Comparison of ENCODE assay signal across 37 cellular contexts in genomic region chr11:124988063-124988462, GRCh38. TPM values are rescaled to one million over a fixed set of nuclear protein-coding genes. Genes with fewer than 3 reads are reported as not detected.
A peak's percentile ranks its signal among the peaks of the same experiment; 100 is the strongest.
DNase-seq lines count a peak whose midpoint lies in the region; ATAC-seq, FAIRE-seq and TF ChIP-seq lines count a peak whose summit lies in the region.
"Had no signal": no experiment of that assay in that cellular context is flagged by ENCODE, and none has a peak within 500 bp of the region (broad histone marks: within the 10 kb centered on the region; RNA-seq: fewer than 3 reads in every experiment).

No MANE protein-coding gene starts in this region.

- no peaks in the 10 kb centered on the region for H3F3A ChIP-seq in PC-3 (ENCODE audit: low read length, unreplicated experiment)

- H3K9ac ChIP-seq in PC-3 (ENCODE audit: low read length) = no peak overlapping the region
- H3K9ac ChIP-seq: BLaER1; BLaER1 treated with 17β-estradiol and CSF1 and Interleukin-3, amounts not matched to agents 10 nM and 100 nM had no signal

- H3K27me3 ChIP-seq in PC-3 (ENCODE audit: low read length) = no peaks in the 10 kb centered on the region
- H3K27me3 ChIP-seq: BE2C; BLaER1; BLaER1 treated with 17β-estradiol and CSF1 and Interleukin-3, amounts not matched to agents 10 nM and 100 nM had no signal

- intact Hi-C loops in PC-3 (cut with micrococcal nuclease) = loop anchor here (5.0 kb wide), 1 partner anchor 34 kb away; no protein-coding TSS in a partner anchor

- TF ChIP-seq CTCF in LNCaP clone FGC (IDR thresholded peaks at IDR 0.05; ENCODE audit: control insufficient read depth, extremely low read depth, insufficient read depth) = no peak
- no peak for TF ChIP-seq CTCF in PC-3 (conservative IDR thresholded peaks at IDR 0.05; ENCODE audit: low read depth, low read length)
- TF ChIP-seq CTCF in VCaP (conservative IDR thresholded peaks at IDR 0.05) = no peak

- peaks cover 27% of the 10 kb centered on the region for H3K36me3 ChIP-seq in PC-3 (ENCODE audit: low read depth, low read length)
- H3K36me3 ChIP-seq: BE2C had no signal

- no peaks in the 10 kb centered on the region for H4K20me1 ChIP-seq in PC-3 (ENCODE audit: low read length)
- H4K20me1 ChIP-seq: BLaER1; BLaER1 treated with 17β-estradiol and CSF1 and Interleukin-3, amounts not matched to agents 10 nM and 100 nM had no signal

- CTCF ChIA-PET in PC-3 (lab: Charles Lee) = interaction anchor here (0.6 to 0.8 kb wide), 2 partner anchors 117 to 638 kb away, joined by 3 to 4 read pairs; no protein-coding TSS in a partner anchor

- FAIRE-seq in RCC 7860 (lab: Jason Lieb, UNC) = no peak
- FAIRE-seq: A204.1, A549, D721Med had no signal

- H3K9me3 ChIP-seq in PC-3 (ENCODE audit: low read length) = no peaks in the 10 kb centered on the region
- H3K9me3 ChIP-seq: A549, BE2C, Caco-2 had no signal

- no peak overlapping the region for H2AFZ ChIP-seq in PC-3 (ENCODE audit: low read length)

- no peaks in the 10 kb centered on the region for H3K4me1 ChIP-seq in PC-3 (ENCODE audit: insufficient read depth, low read length)
- H3K4me1 ChIP-seq: A549; BE2C; BLaER1; BLaER1 treated with 17β-estradiol and CSF1 and Interleukin-3, amounts not matched to agents 10 nM and 100 nM; Caco-2 had no signal

- peak; percentile 76 for ATAC-seq in PC-3
- ATAC-seq: A549; CD8-positive, alpha-beta T cell had no signal

- POLR2A ChIA-PET in PC-3 (lab: Charles Lee; ENCODE audit: unreplicated experiment) = no interaction called here

- H3K4me3 ChIP-seq in LNCaP clone FGC (ENCODE audit: low read depth, low read length) (0 out of 2 replicates have a peak overlapping the region, but pooled peaks have one; percentile 9), PC-3 (ENCODE audit: low read length) (no peak overlapping the region)
- H3K4me3 ChIP-seq: A549; BLaER1; BLaER1 treated with 17β-estradiol and CSF1 and Interleukin-3, amounts not matched to agents 10 nM and 100 nM had no signal

- no TSS peak for BruUV-seq in PC-3 (replicated peaks; lab: Mats Ljungman, UMichigan)

- H3K9me2 ChIP-seq in PC-3 (replicated peaks; ENCODE audit: low read length) = no peaks in the 10 kb centered on the region

- no peak overlapping the region for H3K4me2 ChIP-seq in PC-3 (ENCODE audit: low read length)
- H3K4me2 ChIP-seq: A549; BLaER1; BLaER1 treated with 17β-estradiol and CSF1 and Interleukin-3, amounts not matched to agents 10 nM and 100 nM had no signal

- DNase-seq in LNCaP clone FGC (ENCODE audit: low read depth) = peak; percentile 79
- no peak for DNase-seq in PC-3
- no peak for DNase-seq in cerebellum (ENCODE audit: low spot score)
- no peak for DNase-seq in RCC 7860 (ENCODE audit: low spot score)
- DNase-seq in NCI-H82 treated with DMSO at 0.1 percent for 48 hours (lab: John Stamatoyannopoulos, UW; ENCODE audit: unreplicated experiment) = no peak
- DNase-seq: 8988T; ACHN; AML-193; BE2C; C1 segment of cervical spinal cord; Caco-2; Calu3; CD4-positive, alpha-beta memory T cell; CD4-positive, alpha-beta T cell; CD4-positive, CD25-positive, alpha-beta regulatory T cell; CD8-positive, alpha-beta memory T cell; CD8-positive, alpha-beta T cell; COR-L47; DMS 273 treated with DMSO at 0.1 percent for 48 hours; DMS153; DMS53; DMS79; DMS79 treated with DMSO at 0.1 percent for 48 hours; DND-41; EL had no signal

- H3K79me2 ChIP-seq in PC-3 (ENCODE audit: low read length) = no peaks in the 10 kb centered on the region

- no peak overlapping the region for H3K27ac ChIP-seq in PC-3 (ENCODE audit: low read length)
- H3K27ac ChIP-seq in VCaP = peak overlapping the region; percentile 14; the same call in 1 of the 2 replicates
- H3K27ac ChIP-seq: 22Rv1; A549; BLaER1; BLaER1 treated with 17β-estradiol and CSF1 and Interleukin-3, amounts not matched to agents 10 nM and 100 nM; C4-2B had no signal

RNA-seq across cellular contexts. Expression of gene CCDC15, which starts 34.1 kb away (rescaled TPM):
- total RNA-seq in PC-3 (2014; rRNA removed) (8.6 and 11.4 TPM in 2 replicates), cerebellum (3.5 TPM)

RNA-seq across cellular contexts. Expression of gene HEPACAM, which starts 52.2 kb away (rescaled TPM):
- 0.11 TPM in 1 of 2 replicates, not detected in the other for total RNA-seq in PC-3 (2014; rRNA removed)
- 12.4 TPM for total RNA-seq in cerebellum
- total RNA-seq: A172; A673; B cell; Calu3; CD4-positive, alpha-beta memory T cell; CD4-positive, alpha-beta T cell; CD4-positive, CD25-positive, alpha-beta regulatory T cell; CD8-positive, alpha-beta memory T cell; CD8-positive, alpha-beta T cell; Daoy had no signal

Comparison
In these comparisons a context has a peak if more than half of its experiments do, and no peak if none do; other contexts are left out.
1. RNA of gene HEPACAM, which starts 52.2 kb away (total RNA-seq): 12.4 TPM in cerebellum (single experiment); 0.11 TPM in PC-3; every median in the first group is over 10 times any median in the second.